In genomic region chr5:150255659-150256415, GRCh38 we compare ENCODE assay signal across 1 cellular context.
TF ChIP-seq lines count a peak whose summit lies in the region.

No MANE protein-coding gene starts in this region.

TF ChIP-seq in neural cell, 6 proteins besides CTCF, POLR2A, EP300 and RAD21 (continued from another document):
- no peak for TF ChIP-seq POLR2AphosphoS5 (IDR thresholded peaks at IDR 0.05)
